In the genomic region with DNA sequence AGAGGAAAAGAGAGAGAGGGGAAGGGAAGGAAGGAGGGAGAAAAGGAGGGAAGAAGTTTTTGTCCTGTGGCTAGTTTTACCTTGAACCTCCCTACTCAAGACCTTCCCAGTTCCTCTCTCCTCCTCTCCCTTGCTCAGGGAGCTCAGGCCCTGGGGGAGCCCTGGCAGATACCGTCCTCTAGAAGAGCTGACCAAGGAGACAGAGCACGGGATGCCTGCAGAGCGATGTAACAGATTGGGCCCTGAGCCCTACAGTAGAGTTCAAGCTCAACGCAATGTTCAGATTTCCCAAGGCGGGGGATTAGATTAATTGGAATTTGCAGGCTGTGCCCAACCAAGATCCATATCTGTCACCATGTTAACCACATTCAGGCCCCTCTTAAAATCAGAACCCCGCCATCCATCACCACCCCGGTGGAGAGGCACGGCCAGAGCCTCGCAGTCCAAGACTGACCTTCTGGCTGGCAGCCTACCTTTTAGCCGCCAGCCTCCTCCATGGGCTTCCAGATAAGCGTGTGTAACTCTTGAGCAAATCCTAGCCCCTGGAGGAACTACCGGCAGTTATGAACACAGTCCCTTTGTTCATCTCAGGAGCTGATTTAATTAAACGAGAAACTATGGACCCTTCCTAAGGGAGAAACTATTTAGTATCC, we compare ENCODE assay signal across 20 cellular contexts.
"Had no signal": no experiment of that assay in that cellular context is flagged by ENCODE, and none has a peak within 500 bp of the region (broad histone marks: within the 10 kb centered on the region; RNA-seq: fewer than 3 reads in every experiment).

No MANE protein-coding gene starts in this region.

- H3K27ac ChIP-seq: prostate gland had no signal

- H3K4me1 ChIP-seq: prostate gland had no signal

- H3K27ac Mint-ChIP-seq: activated naive CD8-positive, alpha-beta T cell treated with anti-CD3 and anti-CD28 coated beads, Interleukin-2, amount 10 ng/mL, durations not matched to agents 7 days and 5 days; activated T-cell treated with anti-CD3 and anti-CD28 coated beads, Interleukin-2, amount 50 U/mL, for 72 hours; immature natural killer cell; natural killer cell treated with Interleukin-12 subunit alpha and Interleukin-12 subunit beta and Interleukin-15 and Interleukin-18, amount 100 ng/mL, for 72 hours; stimulated activated naive CD8-positive, alpha-beta T cell treated with anti-CD3 and anti-CD28 coated beads, Interleukin-15, amount 100 ng/mL, for 72 hours; T-helper 2 cell treated with Interferon-gamma antibody and Interleukin-4, amounts not matched to agents 5 μg/mL and 100 μg/mL, for 36 hours had no signal

- H3K4me3 Mint-ChIP-seq: activated naive CD8-positive, alpha-beta T cell treated with anti-CD3 and anti-CD28 coated beads, Interleukin-2, amount 10 ng/mL, durations not matched to agents 7 days and 5 days; activated T-cell treated with anti-CD3 and anti-CD28 coated beads, Interleukin-2, amount 50 U/mL, for 72 hours; central memory CD8-positive, alpha-beta T cell; immature natural killer cell; natural killer cell treated with Interleukin-12 subunit alpha and Interleukin-12 subunit beta and Interleukin-15 and Interleukin-18, amount 100 ng/mL, for 72 hours; stimulated activated naive CD8-positive, alpha-beta T cell treated with anti-CD3 and anti-CD28 coated beads, Interleukin-15, amount 100 ng/mL, for 72 hours; T-helper 2 cell treated with Interferon-gamma antibody and Interleukin-4, amounts not matched to agents 5 μg/mL and 100 μg/mL, for 36 hours had no signal

- H3K9me3 ChIP-seq: ascending aorta, mucosa of descending colon, prostate gland had no signal

- H3K27me3 ChIP-seq: ascending aorta had no signal

- H3K36me3 Mint-ChIP-seq: activated naive CD8-positive, alpha-beta T cell treated with anti-CD3 and anti-CD28 coated beads, Interleukin-2, amount 10 ng/mL, durations not matched to agents 7 days and 5 days; immature natural killer cell; natural killer cell treated with Interleukin-12 subunit alpha and Interleukin-12 subunit beta and Interleukin-15 and Interleukin-18, amount 100 ng/mL, for 72 hours had no signal

- FAIRE-seq: urothelium cell line had no signal

- DNase-seq: activated CD4-positive, alpha-beta T cell treated with anti-CD3 and anti-CD28 coated beads, Interleukin-2, amount 50 U/mL, for 4 hours; activated CD4-positive, CD25-positive, alpha-beta regulatory T cell treated with anti-CD3 and anti-CD28 coated beads, Interleukin-2, amount 50 U/mL, for 72 hours; activated gamma-delta T cell treated with Interleukin-2 at 50 U/mL for 16 hours; activated naive CD8-positive, alpha-beta T cell treated with anti-CD3 and anti-CD28 coated beads, Interleukin-2, amount 10 ng/mL, durations not matched to agents 7 days and 5 days; activated T-cell treated with anti-CD3 and anti-CD28 coated beads, Interleukin-2, amount 50 U/mL, for 72 hours; dermis blood vessel endothelial cell; glutamatergic neuron; immature natural killer cell; mucosa of descending colon; stimulated activated CD4-positive, alpha-beta T cell treated with anti-CD3 and anti-CD28 coated beads, Interleukin-15, amount 100 ng/mL, for 24 hours; stimulated activated CD4-positive, alpha-beta T cell treated with anti-CD3 and anti-CD28 coated beads, Interleukin-4, amount 100 ng/mL, for 24 hours; stimulated activated naive CD8-positive, alpha-beta T cell treated with anti-CD3 and anti-CD28 coated beads, Interleukin-15, amount 100 ng/mL, for 72 hours; SW 1271 had no signal

- H3K4me3 ChIP-seq: ascending aorta, lung, mucosa of descending colon, prostate gland had no signal

- ATAC-seq: activated T-cell treated with anti-CD3 and anti-CD28 coated beads, Interleukin-2, amount 50 U/mL, for 72 hours; mucosa of descending colon; natural killer cell treated with Interleukin-12 subunit alpha and Interleukin-12 subunit beta and Interleukin-15 and Interleukin-18, amount 100 ng/mL, for 72 hours; stimulated activated naive CD8-positive, alpha-beta T cell treated with anti-CD3 and anti-CD28 coated beads, Interleukin-15, amount 100 ng/mL, for 72 hours had no signal

- H3K36me3 ChIP-seq: ascending aorta, prostate gland had no signal

- H3K9me3 Mint-ChIP-seq: activated naive CD8-positive, alpha-beta T cell treated with anti-CD3 and anti-CD28 coated beads, Interleukin-2, amount 10 ng/mL, durations not matched to agents 7 days and 5 days; activated T-cell treated with anti-CD3 and anti-CD28 coated beads, Interleukin-2, amount 50 U/mL, for 72 hours; central memory CD8-positive, alpha-beta T cell; immature natural killer cell; natural killer cell treated with Interleukin-12 subunit alpha and Interleukin-12 subunit beta and Interleukin-15 and Interleukin-18, amount 100 ng/mL, for 72 hours; stimulated activated naive CD8-positive, alpha-beta T cell treated with anti-CD3 and anti-CD28 coated beads, Interleukin-15, amount 100 ng/mL, for 72 hours; T-helper 2 cell treated with Interferon-gamma antibody and Interleukin-4, amounts not matched to agents 5 μg/mL and 100 μg/mL, for 36 hours had no signal

- H3K4me1 Mint-ChIP-seq: activated naive CD8-positive, alpha-beta T cell treated with anti-CD3 and anti-CD28 coated beads, Interleukin-2, amount 10 ng/mL, durations not matched to agents 7 days and 5 days; central memory CD8-positive, alpha-beta T cell; immature natural killer cell; stimulated activated naive CD8-positive, alpha-beta T cell treated with anti-CD3 and anti-CD28 coated beads, Interleukin-15, amount 100 ng/mL, for 72 hours had no signal
